32 cellular contexts compared by ENCODE assay signal in the genomic region with DNA sequence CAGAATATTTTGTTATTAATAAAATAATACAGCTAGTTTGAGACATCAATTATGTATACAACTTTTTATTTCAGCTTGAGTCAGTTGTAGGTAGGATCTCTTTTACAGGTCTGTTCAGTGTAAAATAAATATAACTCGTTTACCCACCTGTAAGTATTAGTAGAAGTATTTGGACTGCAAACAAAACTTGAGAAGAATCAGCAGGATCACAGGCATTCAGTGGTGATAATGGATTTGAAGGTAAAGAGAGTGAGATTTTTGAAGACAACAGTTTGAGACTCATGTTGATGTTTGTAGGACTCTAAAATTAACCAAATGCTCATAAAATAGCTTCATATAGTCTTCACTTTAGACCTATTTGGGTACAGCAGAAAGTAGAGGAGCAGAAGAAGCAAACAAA. TPM values are rescaled to one million over a fixed set of nuclear protein-coding genes. Genes with fewer than 3 reads are reported as not detected.
"Had no signal": no experiment of that assay in that cellular context is flagged by ENCODE, and none has a peak within 500 bp of the region (broad histone marks: within the 10 kb centered on the region; RNA-seq: fewer than 3 reads in every experiment).

No MANE protein-coding gene starts in this region.

- H3K4me3 Mint-ChIP-seq: naive thymus-derived CD4-positive, alpha-beta T cell; natural killer cell; nephron; neural progenitor cell; stimulated activated memory B cell treated with anti-CD40 and anti-IgM and Interleukin-4, amounts not matched to agents 10 μg/mL and 1 μg/mL and 100 μg/mL, for 72 hours; stimulated activated naive CD8-positive, alpha-beta T cell treated with anti-CD3 and anti-CD28 coated beads, Interleukin-15, amount 100 ng/mL, for 72 hours; type B pancreatic cell had no signal

- H3K4me1 ChIP-seq: neural progenitor cell, parathyroid adenoma, psoas muscle, spleen, suprapubic skin, testis, tibial artery, transverse colon, upper lobe of right lung, uterus had no signal

- H3K36me3 ChIP-seq: neural progenitor cell, ovary, uterus had no signal

- H3K9me3 ChIP-seq: ovary, psoas muscle, spleen, suprapubic skin, testis, tibial artery, transverse colon, upper lobe of right lung had no signal

- H3K27ac ChIP-seq: neural progenitor cell, ovary, parathyroid adenoma, psoas muscle, skin epidermis, spleen, suprapubic skin, testis, tibial artery, transverse colon, upper lobe of right lung, uterus had no signal

- H3K27me3 Mint-ChIP-seq: naive thymus-derived CD4-positive, alpha-beta T cell; progenitor cell of endocrine pancreas; stimulated activated memory B cell treated with anti-CD40 and anti-IgM and Interleukin-4, amounts not matched to agents 10 μg/mL and 1 μg/mL and 100 μg/mL, for 72 hours; stimulated activated naive CD8-positive, alpha-beta T cell treated with anti-CD3 and anti-CD28 coated beads, Interleukin-15, amount 100 ng/mL, for 72 hours; type B pancreatic cell had no signal

- ATAC-seq: naive thymus-derived CD4-positive, alpha-beta T cell; natural killer cell; psoas muscle; right cardiac atrium; sciatic nerve; stimulated activated memory B cell treated with anti-CD40 and anti-IgM and Interleukin-4, amounts not matched to agents 10 μg/mL and 1 μg/mL and 100 μg/mL, for 72 hours; stimulated activated naive CD8-positive, alpha-beta T cell treated with anti-CD3 and anti-CD28 coated beads, Interleukin-15, amount 100 ng/mL, for 72 hours; stimulated activated naive CD8-positive, alpha-beta T cell treated with anti-CD3 and anti-CD28 coated beads, Interleukin-15, Interleukin-2, amounts not matched to agents 100 U/mL and 50 U/mL, for 24 hours; upper lobe of right lung had no signal

- H3K4me1 Mint-ChIP-seq: nephron, neural progenitor cell had no signal

- DNase-seq: naive thymus-derived CD4-positive, alpha-beta T cell; natural killer cell; nucleus accumbens; ovary; posterior cingulate gyrus; psoas muscle; right cardiac atrium; spleen; stimulated activated CD4-positive, alpha-beta T cell treated with anti-CD3 and anti-CD28 coated beads, Interleukin-12 subunit alpha, Interleukin-12 subunit beta, amount 100 ng/mL, for 4 hours; stimulated activated CD4-positive, alpha-beta T cell treated with anti-CD3 and anti-CD28 coated beads, Interleukin-1b, Interleukin-23, amount 100 ng/mL, for 48 hours; stimulated activated CD4-positive, alpha-beta T cell treated with anti-CD3 and anti-CD28 coated beads, Interleukin-4, amount 100 ng/mL, for 1 hour; stimulated activated CD4-positive, alpha-beta T cell treated with anti-CD3 and anti-CD28 coated beads, Interleukin-4, amount 100 ng/mL, for 4 hours; stimulated activated CD8-positive, alpha-beta memory T cell treated with anti-CD3 and anti-CD28 coated beads, Interleukin-4, amount 100 ng/mL, for 48 hours; stimulated activated naive CD4-positive, alpha-beta T cell; stimulated activated naive CD8-positive, alpha-beta T cell treated with anti-CD3 and anti-CD28 coated beads, Interleukin-15, amount 100 ng/mL, for 72 hours; stimulated activated naive CD8-positive, alpha-beta T cell treated with anti-CD3 and anti-CD28 coated beads, Interleukin-15, Interleukin-2, amounts not matched to agents 100 U/mL and 50 U/mL, for 24 hours; substantia nigra; testis; tibial artery; transverse colon; upper lobe of right lung; uterus had no signal

- H3K4me2 ChIP-seq: neural progenitor cell, smooth muscle cell had no signal

- H3K27me3 ChIP-seq: neural progenitor cell, ovary, spleen, suprapubic skin, testis, tibial artery, transverse colon, upper lobe of right lung, uterus had no signal

- H3K27ac Mint-ChIP-seq: naive thymus-derived CD4-positive, alpha-beta T cell; nephron; neural progenitor cell; progenitor cell of endocrine pancreas; stimulated activated memory B cell treated with anti-CD40 and anti-IgM and Interleukin-4, amounts not matched to agents 10 μg/mL and 1 μg/mL and 100 μg/mL, for 72 hours; stimulated activated naive CD8-positive, alpha-beta T cell treated with anti-CD3 and anti-CD28 coated beads, Interleukin-15, amount 100 ng/mL, for 72 hours; type B pancreatic cell had no signal

- H3K9me3 Mint-ChIP-seq: naive thymus-derived CD4-positive, alpha-beta T cell; natural killer cell; stimulated activated memory B cell treated with anti-CD40 and anti-IgM and Interleukin-4, amounts not matched to agents 10 μg/mL and 1 μg/mL and 100 μg/mL, for 72 hours; stimulated activated naive CD8-positive, alpha-beta T cell treated with anti-CD3 and anti-CD28 coated beads, Interleukin-15, amount 100 ng/mL, for 72 hours; type B pancreatic cell had no signal

- H3K4me3 ChIP-seq: neural progenitor cell, ovary, psoas muscle, skin epidermis, smooth muscle cell, spleen, suprapubic skin, testis, tibial artery, transverse colon, upper lobe of right lung, uterus had no signal

RNA-seq across cellular contexts. Expression of a gene that starts 35.5 kb away (rescaled TPM):
- polyA plus RNA-seq: naive thymus-derived CD4-positive, alpha-beta T cell had no signal
